ENCODE assay signal across 16 cellular contexts in genomic region chr13:86567119-86567518, GRCh38.
A peak's percentile ranks its signal among the peaks of the same experiment; 100 is the strongest.
DNase-seq lines count a peak whose midpoint lies in the region; ATAC-seq, FAIRE-seq and TF ChIP-seq lines count a peak whose summit lies in the region.
"Had no signal": no experiment of that assay in that cellular context is flagged by ENCODE, and none has a peak within 500 bp of the region (broad histone marks: within the 10 kb centered on the region; RNA-seq: fewer than 3 reads in every experiment).

No MANE protein-coding gene starts in this region.

- no peaks in the 10 kb centered on the region for H3K79me2 ChIP-seq in Karpas-422 (ENCODE audit: low read length)

- H3K27ac ChIP-seq in Karpas-422 (ENCODE audit: low read length): no peak overlapping the region
- H3K27ac ChIP-seq: BLaER1, prostate gland had no signal

- no peaks in the 10 kb centered on the region for H3K9me2 ChIP-seq in Karpas-422 (replicated peaks; ENCODE audit: insufficient read depth, low read length)

- no peaks in the 10 kb centered on the region for H3K36me3 ChIP-seq in GM06990 (ENCODE audit: control insufficient read depth, insufficient read depth, low read length)
- H3K36me3 ChIP-seq in Karpas-422 (ENCODE audit: insufficient read depth, low read length): no peaks in the 10 kb centered on the region
- no peaks in the 10 kb centered on the region for H3K36me3 ChIP-seq in MG63
- H3K36me3 ChIP-seq: BLaER1, prostate gland had no signal

- H3K4me3 ChIP-seq in GM06990 (replicated peaks; ENCODE audit: low read depth, low read length): no peak overlapping the region
- no peak overlapping the region for H3K4me3 ChIP-seq in Karpas-422 (ENCODE audit: low read length)
- no peak overlapping the region for H3K4me3 ChIP-seq in MG63
- H3K4me3 ChIP-seq: BLaER1, prostate gland had no signal

- H3K4me1 ChIP-seq in Karpas-422 (ENCODE audit: low read length): no peaks in the 10 kb centered on the region
- H3K4me1 ChIP-seq: prostate gland had no signal

- DNase-seq in GM06990 (ENCODE audit: extremely low read depth, insufficient read length) (no peak), Karpas-422 (no peak), SK-MEL-5 (ENCODE audit: low read depth, low spot score) (peak; percentile 61), iPS-NIHi7 (ENCODE audit: extremely low spot score) (peak; percentile 16), MG63 (no peak), frontal cortex (ENCODE audit: low spot score in 2 of 2) (no peak)
- DNase-seq: activated B cell treated with CpG ODN at 0.5 μM for 24 hours, activated gamma-delta T cell, aorta, left ventricle myocardium superior, naive B cell, NCI-H1105 treated with DMSO at 0.1 percent for 48 hours had no signal

- H3K27me3 ChIP-seq in GM06990 (replicated peaks; ENCODE audit: control insufficient read depth, insufficient read depth, low read length): no peaks in the 10 kb centered on the region
- no peaks in the 10 kb centered on the region for H3K27me3 ChIP-seq in Karpas-422 (ENCODE audit: low read length)
- no peaks in the 10 kb centered on the region for H3K27me3 ChIP-seq in MG63
- H3K27me3 ChIP-seq: BLaER1 had no signal

- no peak overlapping the region for H3K9ac ChIP-seq in Karpas-422 (ENCODE audit: low read length)
- H3K9ac ChIP-seq: BLaER1 had no signal

- ATAC-seq in HG03439 (IDR thresholded peaks at IDR 0.05; ENCODE audit: unreplicated experiment) (no peak), GM18861 (IDR thresholded peaks at IDR 0.05; ENCODE audit: unreplicated experiment) (no peak)
- ATAC-seq: left ventricle myocardium superior had no signal

- peak; percentile 7 for TF ChIP-seq CTCF in GM06990 (IDR thresholded peaks at IDR 0.05; ENCODE audit: insufficient read depth, low read length, poor library complexity, severe bottlenecking)

- H3K4me2 ChIP-seq in Karpas-422 (ENCODE audit: low read depth, low read length, poor library complexity, severe bottlenecking): no peak overlapping the region
- H3K4me2 ChIP-seq: BLaER1 had no signal

- no peaks in the 10 kb centered on the region for H4K20me1 ChIP-seq in Karpas-422 (ENCODE audit: insufficient read depth, low read depth, low read length)
- H4K20me1 ChIP-seq: BLaER1 had no signal

- in situ Hi-C loops in SK-MEL-5 (cut with HindIII; ENCODE audit: low pct_unique_long_range_greater_than_20kb, low sequenced_read_pairs): no loop called here

- H2AFZ ChIP-seq in Karpas-422 (ENCODE audit: low read length): peak overlapping the region; percentile 77

- H3K9me3 ChIP-seq in Karpas-422 (ENCODE audit: low read length): no peaks in the 10 kb centered on the region
- no peaks in the 10 kb centered on the region for H3K9me3 ChIP-seq in MG63
- H3K9me3 ChIP-seq: BLaER1, prostate gland had no signal

- FAIRE-seq in frontal cortex (lab: Jason Lieb, UNC): no peak

Comparison
In these comparisons a context has a peak if more than half of its experiments do, and no peak if none do; other contexts are left out.
1. DNase-seq: peak in SK-MEL-5 (single experiment) and iPS-NIHi7 (single experiment); none in GM06990 (single experiment), Karpas-422 (single experiment), MG63 (single experiment) and frontal cortex (0 of 2).